12 cellular contexts compared by ENCODE assay signal in genomic region chr11:35089724-35090505, GRCh38. TPM values are rescaled to one million over a fixed set of nuclear protein-coding genes. Genes with fewer than 3 reads are reported as not detected.
DNase-seq lines count a peak whose midpoint lies in the region; ATAC-seq and TF ChIP-seq lines count a peak whose summit lies in the region.
"Had no signal": no experiment of that assay in that cellular context is flagged by ENCODE, and none has a peak within 500 bp of the region (broad histone marks: within the 10 kb centered on the region; RNA-seq: fewer than 3 reads in every experiment).

No MANE protein-coding gene starts in this region.

- peak; percentile 64 for ATAC-seq in GM19025 (IDR thresholded peaks at IDR 0.05; ENCODE audit: low read depth, unreplicated experiment)
- peak; percentile 73 for ATAC-seq in HG02759 (IDR thresholded peaks at IDR 0.05; ENCODE audit: unreplicated experiment)
- ATAC-seq: stimulated activated naive CD8-positive, alpha-beta T cell treated with anti-CD3 and anti-CD28 coated beads, Interleukin-15, Interleukin-2, amounts not matched to agents 100 U/mL and 50 U/mL, for 24 hours had no signal

- no peaks in the 10 kb centered on the region for H3K36me3 Mint-ChIP-seq in endodermal cell (ENCODE audit: low read depth)

- H3K27ac ChIP-seq in BLaER1 treated with 17β-estradiol and CSF1 and Interleukin-3, amounts not matched to agents 10 nM and 100 nM: peak overlapping the region in 3 of 11 experiments; percentile 3 to 59 (median 23); a peak in 3 of 22 replicates
- H3K27ac ChIP-seq in MM.1S (ENCODE audit: low read length) (no peak overlapping the region), testis (no peak overlapping the region), endodermal cell (ENCODE audit: low read depth, low read length) (no peak overlapping the region)
- H3K27ac ChIP-seq: SJSA1 had no signal

- H3K4me3 Mint-ChIP-seq in endodermal cell: no peak overlapping the region
- H3K4me3 Mint-ChIP-seq: nephron had no signal

- no peaks in the 10 kb centered on the region for H3K9me2 ChIP-seq in MM.1S (replicated peaks; ENCODE audit: insufficient read depth, low read length)

- H3K4me1 ChIP-seq in BLaER1 treated with 17β-estradiol and CSF1 and Interleukin-3, amounts not matched to agents 10 nM and 100 nM: peaks cover 37 to 63% (median 46%) of the 10 kb centered on the region in 10 experiments
- H3K4me1 ChIP-seq in MM.1S (ENCODE audit: low read length): peaks cover 30% of the 10 kb centered on the region
- no peaks in the 10 kb centered on the region for H3K4me1 ChIP-seq in testis
- no peaks in the 10 kb centered on the region for H3K4me1 ChIP-seq in endodermal cell (ENCODE audit: control insufficient read depth, insufficient read depth, low read length)

- H4K20me1 ChIP-seq in BLaER1 treated with 17β-estradiol and CSF1 and Interleukin-3, amounts not matched to agents 10 nM and 100 nM: no peaks in the 10 kb centered on the region
- no peaks in the 10 kb centered on the region for H4K20me1 ChIP-seq in MM.1S (ENCODE audit: insufficient read depth, low read length)

- no peak overlapping the region for H3K4me3 ChIP-seq in BLaER1 treated with 17β-estradiol and CSF1 and Interleukin-3, amounts not matched to agents 10 nM and 100 nM
- no peak overlapping the region for H3K4me3 ChIP-seq in MM.1S (ENCODE audit: low read length)
- no peak overlapping the region for H3K4me3 ChIP-seq in testis
- no peak overlapping the region for H3K4me3 ChIP-seq in endodermal cell (ENCODE audit: low read length)
- H3K4me3 ChIP-seq: SJSA1 had no signal

- peaks cover 0 to 48% (median 19%) of the 10 kb centered on the region in 11 experiments; a peak in 16 of 22 replicates for H3K9me3 ChIP-seq in BLaER1 treated with 17β-estradiol and CSF1 and Interleukin-3, amounts not matched to agents 10 nM and 100 nM (replicated peaks in 1 of 11)
- H3K9me3 ChIP-seq in MM.1S (replicated peaks; ENCODE audit: insufficient read depth, low read length) (no peaks in the 10 kb centered on the region), testis (no peaks in the 10 kb centered on the region), endodermal cell (ENCODE audit: control insufficient read depth, low read length) (no peaks in the 10 kb centered on the region)
- H3K9me3 ChIP-seq: SJSA1 had no signal

- WGBS in testis, 2 donors: 83 to 84% methylated on average over 5 of the region's 5 CpGs
- WGBS in endodermal cell (ENCODE audit: insufficient coverage in 1 of 2, insufficient read length in 1 of 2), 2 experiments: 89 to 95% methylated on average over 2 to 5 of the region's 5 CpGs

- TF ChIP-seq POLR2A in testis (IDR thresholded peaks at IDR 0.05): no peak

- H3K4me1 Mint-ChIP-seq in endodermal cell: no peaks in the 10 kb centered on the region

- no peak overlapping the region for H2AFZ ChIP-seq in MM.1S (ENCODE audit: low read length)

- intact Hi-C loops in testis (cut with DNase I; ENCODE audit: low total_unique reads): no loop called here

- peaks cover 1% of the 10 kb centered on the region for H3K27me3 Mint-ChIP-seq in endodermal cell (ENCODE audit: insufficient read depth)

- no peak overlapping the region for H3K27ac Mint-ChIP-seq in endodermal cell
- H3K27ac Mint-ChIP-seq: nephron had no signal

- no peaks in the 10 kb centered on the region for H3K27me3 ChIP-seq in BLaER1 treated with 17β-estradiol and CSF1 and Interleukin-3, amounts not matched to agents 10 nM and 100 nM
- H3K27me3 ChIP-seq in MM.1S (replicated peaks; ENCODE audit: insufficient read depth, low read length) (no peaks in the 10 kb centered on the region), testis (no peaks in the 10 kb centered on the region), endodermal cell (ENCODE audit: control insufficient read depth, insufficient read depth, low read length, poor library complexity, severe bottlenecking) (no peaks in the 10 kb centered on the region)
- H3K27me3 ChIP-seq: SJSA1 had no signal

- H3K9me3 Mint-ChIP-seq in endodermal cell: peaks cover 14% of the 10 kb centered on the region

- TF ChIP-seq CTCF in MM.1S (IDR thresholded peaks at IDR 0.05; ENCODE audit: low read length) (no peak), testis (IDR thresholded peaks at IDR 0.05) (no peak), endodermal cell (conservative IDR thresholded peaks at IDR 0.05) (no peak)

- no peak overlapping the region for H3K9ac ChIP-seq in BLaER1 treated with 17β-estradiol and CSF1 and Interleukin-3, amounts not matched to agents 10 nM and 100 nM
- no peak overlapping the region for H3K9ac ChIP-seq in MM.1S (ENCODE audit: low read length)
- no peak overlapping the region for H3K9ac ChIP-seq in endodermal cell (ENCODE audit: extremely low read depth, low read length, poor library complexity, severe bottlenecking)

- H3K79me2 ChIP-seq in MM.1S (ENCODE audit: low read length): no peaks in the 10 kb centered on the region

- no peaks in the 10 kb centered on the region for H3F3A ChIP-seq in MM.1S (ENCODE audit: insufficient read depth, low read length)

- H3K36me3 ChIP-seq in BLaER1 treated with 17β-estradiol and CSF1 and Interleukin-3, amounts not matched to agents 10 nM and 100 nM: peaks cover 0 to 20% (median 5%) of the 10 kb centered on the region in 11 experiments; a peak in 12 of 22 replicates
- H3K36me3 ChIP-seq in MM.1S (replicated peaks; ENCODE audit: insufficient read depth, low read length) (no peaks in the 10 kb centered on the region), testis (ENCODE audit: low read depth, missing control alignments) (no peaks in the 10 kb centered on the region), endodermal cell (ENCODE audit: control insufficient read depth, insufficient read depth, low read length) (no peaks in the 10 kb centered on the region)
- H3K36me3 ChIP-seq: SJSA1 had no signal

- DNase-seq in MM.1S: no peak
- no peak for DNase-seq in NCI-H748 (lab: John Stamatoyannopoulos, UW; ENCODE audit: unreplicated experiment)
- DNase-seq in hypothalamus (lab: John Stamatoyannopoulos, UW): no peak
- no peak for DNase-seq in testis
- no peak for DNase-seq in endodermal cell
- DNase-seq: NCI-H2081 treated with DMSO at 0.1 percent for 48 hours; stimulated activated naive CD8-positive, alpha-beta T cell treated with anti-CD3 and anti-CD28 coated beads, Interleukin-15, Interleukin-2, amounts not matched to agents 100 U/mL and 50 U/mL, for 24 hours had no signal

- peak overlapping the region; percentile 18 to 78 (median 53); a peak in 20 of 22 replicates for H3K4me2 ChIP-seq in BLaER1 treated with 17β-estradiol and CSF1 and Interleukin-3, amounts not matched to agents 10 nM and 100 nM
- H3K4me2 ChIP-seq in MM.1S (ENCODE audit: low read depth, low read length): 0 out of 2 replicates have a peak overlapping the region, but pooled peaks have one; percentile 4

RNA-seq across cellular contexts. Expression of gene CD44, which starts 49.1 kb away (rescaled TPM):
- 10 to 100 TPM in 1 of 2 donors, 1 to 10 TPM in 1; 4.0 to 13.4 TPM for total RNA-seq in testis
- polyA plus RNA-seq in testis (ENCODE audit: insufficient read depth, low read depth, low replicate concordance): 44.5 TPM
- 1 to 10 TPM; 1.2 to 4.6 TPM for total RNA-seq in endodermal cell
- polyA plus RNA-seq in endodermal cell (2013, experiment 1 of 2): 5.6 TPM
- 8.0 TPM for polyA plus RNA-seq in endodermal cell (2013, experiment 2 of 2)
